ENCODE assay signal across 8 cellular contexts in the genomic region with DNA sequence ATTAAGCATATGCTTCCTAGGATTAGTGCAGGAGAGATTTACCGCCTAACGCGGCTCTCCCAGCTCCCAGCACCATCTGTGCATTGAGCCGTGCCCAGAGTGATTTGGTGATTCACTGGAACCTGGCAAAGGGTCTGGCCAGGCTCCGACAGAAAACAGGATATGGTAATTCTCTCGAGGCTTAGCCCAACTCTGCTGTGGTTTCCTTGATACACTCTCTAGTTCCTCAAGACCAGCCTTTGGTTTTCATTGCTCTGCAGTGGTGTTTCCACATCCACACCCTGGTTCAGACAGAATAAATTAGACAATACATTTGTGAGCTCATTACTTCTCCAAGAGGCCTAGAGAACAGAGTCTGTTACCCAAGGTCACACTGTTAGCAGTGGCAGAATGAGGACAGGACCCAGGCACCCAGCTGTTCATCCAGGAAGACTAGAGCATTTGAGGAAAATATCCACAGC. TPM values are rescaled to one million over a fixed set of nuclear protein-coding genes. Genes with fewer than 3 reads are reported as not detected.
DNase-seq lines count a peak whose midpoint lies in the region; ATAC-seq, FAIRE-seq and TF ChIP-seq lines count a peak whose summit lies in the region.

No MANE protein-coding gene starts in this region.

- no peak for FAIRE-seq in kidney (lab: Jason Lieb, UNC)

- peaks cover 16% of the 10 kb centered on the region for H3K4me1 Mint-ChIP-seq in activated naive CD8-positive, alpha-beta T cell treated with anti-CD3 and anti-CD28 coated beads, Interleukin-2, amount 10 ng/mL, durations not matched to agents 7 days and 5 days

- ATAC-seq in Right ventricle myocardium superior (ENCODE audit: poor library complexity), result peak; percentile 48
- peak; percentile 74 for ATAC-seq in HG02798 (IDR thresholded peaks at IDR 0.05; ENCODE audit: poor library complexity, unreplicated experiment)
- peak; percentile 99 for ATAC-seq in activated naive CD8-positive, alpha-beta T cell treated with anti-CD3 and anti-CD28 coated beads, Interleukin-2, amount 10 ng/mL, durations not matched to agents 7 days and 5 days (ENCODE audit: low read depth)
- ATAC-seq in GM21723 (IDR thresholded peaks at IDR 0.05; ENCODE audit: unreplicated experiment), result no peak
- ATAC-seq in HG03025 (IDR thresholded peaks at IDR 0.05; ENCODE audit: low FRiP score, unreplicated experiment), result no peak

- intact Hi-C loops in Right ventricle myocardium superior (cut with DNase I) (no loop called here), left ventricle myocardium inferior (cut with micrococcal nuclease) (no loop called here), kidney (cut with DNase I) (no loop called here)

- H3K4me1 ChIP-seq in left ventricle myocardium inferior (peaks cover 6% of the 10 kb centered on the region), kidney (ENCODE audit: control insufficient read depth in 1 of 2, insufficient read depth in 1 of 2, low read depth in 1 of 2, low read length in 2 of 2) (peaks cover 0 to 4% of the 10 kb centered on the region in 2 donors)

- H3K36me3 ChIP-seq in left ventricle myocardium inferior, result no peaks in the 10 kb centered on the region
- H3K36me3 ChIP-seq in kidney (ENCODE audit: control insufficient read depth in 1 of 2, insufficient read depth in 2 of 2, low read length in 2 of 2), result no peaks in the 10 kb centered on the region

- H3K27ac ChIP-seq in left ventricle myocardium inferior (replicated peaks) (no peak overlapping the region), kidney (ENCODE audit: low read depth in 2 of 2, low read length in 2 of 2) (no peak overlapping the region)

- H3K9me3 ChIP-seq in left ventricle myocardium inferior (replicated peaks), result no peaks in the 10 kb centered on the region
- no peaks in the 10 kb centered on the region for H3K9me3 ChIP-seq in kidney (ENCODE audit: control insufficient read depth in 1 of 2, low read length in 2 of 2)

- peaks cover 11% of the 10 kb centered on the region for H3K27me3 Mint-ChIP-seq in activated naive CD8-positive, alpha-beta T cell treated with anti-CD3 and anti-CD28 coated beads, Interleukin-2, amount 10 ng/mL, durations not matched to agents 7 days and 5 days

- H3K9ac ChIP-seq in kidney (ENCODE audit: low read length in 2 of 2), result no peak overlapping the region

- peak overlapping the region; percentile 76 for H3K4me3 Mint-ChIP-seq in activated naive CD8-positive, alpha-beta T cell treated with anti-CD3 and anti-CD28 coated beads, Interleukin-2, amount 10 ng/mL, durations not matched to agents 7 days and 5 days

- no peak for TF ChIP-seq CTCF in left ventricle myocardium inferior (IDR thresholded peaks at IDR 0.05; ENCODE audit: borderline replicate concordance)
- TF ChIP-seq CTCF in kidney (IDR thresholded peaks at IDR 0.05; ENCODE audit: borderline replicate concordance, extremely low read depth, insufficient read depth), result no peak

- H3K4me3 ChIP-seq in left ventricle myocardium inferior (no peak overlapping the region), kidney (ENCODE audit: low read length in 2 of 2) (no peak overlapping the region)

- H3K36me3 Mint-ChIP-seq in activated naive CD8-positive, alpha-beta T cell treated with anti-CD3 and anti-CD28 coated beads, Interleukin-2, amount 10 ng/mL, durations not matched to agents 7 days and 5 days, result peaks cover 2% of the 10 kb centered on the region

- DNase-seq in Right ventricle myocardium superior, result peak; percentile 44
- no peak for DNase-seq in left ventricle myocardium inferior
- DNase-seq in NCI-H446 (lab: John Stamatoyannopoulos, UW), result peak; percentile 89 to 95
- DNase-seq in activated naive CD8-positive, alpha-beta T cell treated with anti-CD3 and anti-CD28 coated beads, Interleukin-2, amount 10 ng/mL, durations not matched to agents 7 days and 5 days, result peak; percentile 41
- DNase-seq in kidney, result peak; percentile 85

- POLR2A ChIA-PET in activated naive CD8-positive, alpha-beta T cell treated with anti-CD3 and anti-CD28 coated beads, Interleukin-2, amount 10 ng/mL, durations not matched to agents 7 days and 5 days (lab: Charles Lee), result interaction anchor here (1.3 kb wide), 1 partner anchor 23 kb away, joined by 7 read pairs; the partner anchor contains the start of gene SMAD2

- H3K27me3 ChIP-seq in left ventricle myocardium inferior (ENCODE audit: low read depth), result peaks cover 8% of the 10 kb centered on the region

- H3K9me3 Mint-ChIP-seq in activated naive CD8-positive, alpha-beta T cell treated with anti-CD3 and anti-CD28 coated beads, Interleukin-2, amount 10 ng/mL, durations not matched to agents 7 days and 5 days, result peaks cover 1% of the 10 kb centered on the region

- peak overlapping the region; percentile 92 for H3K27ac Mint-ChIP-seq in activated naive CD8-positive, alpha-beta T cell treated with anti-CD3 and anti-CD28 coated beads, Interleukin-2, amount 10 ng/mL, durations not matched to agents 7 days and 5 days

RNA-seq across cellular contexts. Expression of gene SMAD2, which starts 23.0 kb away (rescaled TPM):
- total RNA-seq in Right ventricle myocardium superior, result 68.1 TPM
- 80.9 TPM for total RNA-seq in left ventricle myocardium inferior
- total RNA-seq in activated naive CD8-positive, alpha-beta T cell treated with anti-CD3 and anti-CD28 coated beads, Interleukin-2, amount 10 ng/mL, durations not matched to agents 7 days and 5 days, result 100 to 1,000 TPM; 119 to 127 TPM
- 147 TPM for total RNA-seq in kidney
- 29.9 TPM for polyA plus RNA-seq in kidney (ENCODE audit: insufficient read depth, low read depth, low replicate concordance)

Comparison
In these comparisons a context has a peak if more than half of its experiments do, and no peak if none do; other contexts are left out.
1. ATAC-seq: peak in Right ventricle myocardium superior (single experiment), HG02798 (single experiment) and activated naive CD8-positive, alpha-beta T cell treated with anti-CD3 and anti-CD28 coated beads, Interleukin-2, amount 10 ng/mL, durations not matched to agents 7 days and 5 days (single experiment); none in GM21723 (single experiment) and HG03025 (single experiment).